ENCODE assay signal across 11 cellular contexts in genomic region chr12:75960086-75960910, GRCh38.
DNase-seq lines count a peak whose midpoint lies in the region; ATAC-seq and TF ChIP-seq lines count a peak whose summit lies in the region.
"Had no signal": no experiment of that assay in that cellular context is flagged by ENCODE, and none has a peak within 500 bp of the region (broad histone marks: within the 10 kb centered on the region; RNA-seq: fewer than 3 reads in every experiment).

No MANE protein-coding gene starts in this region.

- H3K4me3 ChIP-seq in Loucy (ENCODE audit: low read length, poor library complexity, severe bottlenecking): peak overlapping the region; percentile 39
- H3K4me3 ChIP-seq in colonic mucosa: no peak overlapping the region

- H3K4me2 ChIP-seq in Loucy (ENCODE audit: low read depth, low read length, poor library complexity, severe bottlenecking): peak overlapping the region; percentile 65

- H3K9me3 ChIP-seq in Loucy (ENCODE audit: insufficient read depth, low read depth, low read length) (no peaks in the 10 kb centered on the region), colonic mucosa (no peaks in the 10 kb centered on the region)

- no peaks in the 10 kb centered on the region for H3F3A ChIP-seq in Loucy (ENCODE audit: low read depth)

- H4K20me1 ChIP-seq in Loucy (ENCODE audit: insufficient read depth, low read length, poor library complexity, severe bottlenecking): no peaks in the 10 kb centered on the region

- peak overlapping the region; percentile 50 for H3K9ac ChIP-seq in Loucy (ENCODE audit: low read depth, low read length, poor library complexity, severe bottlenecking)
- no peak overlapping the region for H3K9ac ChIP-seq in colonic mucosa (ENCODE audit: low read depth in 2 of 2, low read length in 2 of 2)

- no peaks in the 10 kb centered on the region for H3K27me3 Mint-ChIP-seq in natural killer cell treated with Interleukin-12 subunit alpha and Interleukin-12 subunit beta and Interleukin-15 and Interleukin-18, amount 100 ng/mL, for 72 hours
- no peaks in the 10 kb centered on the region for H3K27me3 Mint-ChIP-seq in natural killer cell (ENCODE audit: low read depth in 2 of 2)

- H3K27me3 ChIP-seq in Loucy (ENCODE audit: insufficient read depth, low read length, poor library complexity, severe bottlenecking) (no peaks in the 10 kb centered on the region), colonic mucosa (no peaks in the 10 kb centered on the region)

- no peak for DNase-seq in natural killer cell treated with Interleukin-12 subunit alpha and Interleukin-12 subunit beta and Interleukin-15 and Interleukin-18, amount 100 ng/mL, for 72 hours (ENCODE audit: low spot score)
- DNase-seq in natural killer cell (no peak), colonic mucosa (peak; percentile 77), NCI-H524 (lab: John Stamatoyannopoulos, UW) (no peak), anterior cingulate cortex (lab: John Stamatoyannopoulos, UW) (no peak)
- DNase-seq in activated CD4-positive, alpha-beta T cell treated with anti-CD3 and anti-CD28 coated beads, Interleukin-2, amount 50 U/mL, for 48 hours: no peak
- DNase-seq in stimulated activated CD4-positive, alpha-beta T cell treated with anti-CD3 and anti-CD28 coated beads, Interleukin-1b, Interleukin-23, amount 100 ng/mL, for 48 hours: no peak
- DNase-seq: ACHN; activated CD4-positive, alpha-beta T cell treated with anti-CD3 and anti-CD28 coated beads, Interleukin-2, amount 50 U/mL, for 4 hours; stimulated activated naive CD4-positive, alpha-beta T cell had no signal

- no peak overlapping the region for H3K4me3 Mint-ChIP-seq in natural killer cell treated with Interleukin-12 subunit alpha and Interleukin-12 subunit beta and Interleukin-15 and Interleukin-18, amount 100 ng/mL, for 72 hours
- H3K4me3 Mint-ChIP-seq in natural killer cell: no peak overlapping the region

- no peaks in the 10 kb centered on the region for H3K79me2 ChIP-seq in Loucy (ENCODE audit: insufficient read depth, low read length)

- H3K36me3 ChIP-seq in Loucy (ENCODE audit: insufficient read depth, low read length) (no peaks in the 10 kb centered on the region), colonic mucosa (no peaks in the 10 kb centered on the region)

- H3K4me1 ChIP-seq in Loucy (ENCODE audit: insufficient read depth, low read length, poor library complexity, severe bottlenecking) (peaks cover 41% of the 10 kb centered on the region), colonic mucosa (peaks cover 5% of the 10 kb centered on the region)

- H3K36me3 Mint-ChIP-seq in natural killer cell treated with Interleukin-12 subunit alpha and Interleukin-12 subunit beta and Interleukin-15 and Interleukin-18, amount 100 ng/mL, for 72 hours: no peaks in the 10 kb centered on the region
- no peaks in the 10 kb centered on the region for H3K36me3 Mint-ChIP-seq in natural killer cell

- no peak for ATAC-seq in natural killer cell treated with Interleukin-12 subunit alpha and Interleukin-12 subunit beta and Interleukin-15 and Interleukin-18, amount 100 ng/mL, for 72 hours
- ATAC-seq in natural killer cell: no peak

- 0 out of 2 replicates have a peak overlapping the region, but pooled peaks have one; percentile 29 for H2AFZ ChIP-seq in Loucy (ENCODE audit: low read length)

- peak overlapping the region; percentile 83 to 88 for H3K27ac Mint-ChIP-seq in natural killer cell treated with Interleukin-12 subunit alpha and Interleukin-12 subunit beta and Interleukin-15 and Interleukin-18, amount 100 ng/mL, for 72 hours
- no peak overlapping the region for H3K27ac Mint-ChIP-seq in natural killer cell

- H3K27ac ChIP-seq in colonic mucosa: peak overlapping the region; percentile 24

- H3K9me2 ChIP-seq in Loucy (replicated peaks; ENCODE audit: low read depth, low read length): no peaks in the 10 kb centered on the region

- H3K4me1 Mint-ChIP-seq in natural killer cell treated with Interleukin-12 subunit alpha and Interleukin-12 subunit beta and Interleukin-15 and Interleukin-18, amount 100 ng/mL, for 72 hours (ENCODE audit: low read depth in 2 of 2): peaks cover 38 to 45% of the 10 kb centered on the region in 2 donors
- H3K4me1 Mint-ChIP-seq in natural killer cell: peaks cover 17 to 21% of the 10 kb centered on the region in 2 donors

- TF ChIP-seq CTCF in natural killer cell (IDR thresholded peaks at IDR 0.05) (no peak), Loucy (conservative IDR thresholded peaks at IDR 0.05; ENCODE audit: low read length) (no peak), colonic mucosa (IDR thresholded peaks at IDR 0.05) (no peak)

- H3K9me3 Mint-ChIP-seq in natural killer cell treated with Interleukin-12 subunit alpha and Interleukin-12 subunit beta and Interleukin-15 and Interleukin-18, amount 100 ng/mL, for 72 hours: no peaks in the 10 kb centered on the region
- no peaks in the 10 kb centered on the region for H3K9me3 Mint-ChIP-seq in natural killer cell

- intact Hi-C loops in natural killer cell (cut with micrococcal nuclease) (no loop called here), colonic mucosa (cut with DNase I) (no loop called here)

Comparison
In these comparisons a context has a peak if more than half of its experiments do, and no peak if none do; other contexts are left out.
1. H3K27ac Mint-ChIP-seq: peak in natural killer cell treated with Interleukin-12 subunit alpha and Interleukin-12 subunit beta and Interleukin-15 and Interleukin-18, amount 100 ng/mL, for 72 hours (2 of 2); none in natural killer cell (0 of 2).